ENCODE assay signal across 21 cellular contexts in the genomic region with DNA sequence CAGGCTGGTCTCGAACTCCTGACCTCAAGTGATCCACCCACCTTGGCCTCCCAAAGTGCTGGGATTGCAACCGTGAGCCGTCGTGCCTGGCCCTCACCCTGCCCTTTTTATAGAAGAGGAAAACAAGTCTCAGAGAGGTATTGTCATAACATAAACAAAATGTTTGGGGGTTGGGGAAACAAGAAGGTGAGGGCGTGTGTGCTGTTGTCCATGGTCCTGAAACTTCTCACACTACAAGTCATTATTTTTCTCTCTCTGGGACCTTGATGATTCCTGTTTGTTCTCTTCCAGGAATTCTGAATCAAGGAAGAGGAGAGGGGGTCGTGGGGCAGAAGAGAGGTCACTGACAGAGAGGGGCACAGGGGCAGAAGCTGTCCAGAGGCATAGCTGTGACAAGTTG.
DNase-seq lines count a peak whose midpoint lies in the region; ATAC-seq, FAIRE-seq and TF ChIP-seq lines count a peak whose summit lies in the region.
"Had no signal": no experiment of that assay in that cellular context is flagged by ENCODE, and none has a peak within 500 bp of the region (broad histone marks: within the 10 kb centered on the region; RNA-seq: fewer than 3 reads in every experiment).

No MANE protein-coding gene starts in this region.

- TF ChIP-seq EP300 in suprapubic skin (IDR thresholded peaks at IDR 0.05), result no peak

- H3K4ac ChIP-seq in mesenchymal stem cell (ENCODE audit: low read depth in 1 of 2, low read length in 2 of 2), result no peak overlapping the region

- no peak overlapping the region for H2BK12ac ChIP-seq in mesenchymal stem cell (ENCODE audit: low read length in 2 of 2)

- H3K23ac ChIP-seq in mesenchymal stem cell (ENCODE audit: low read length in 2 of 2), result no peak overlapping the region

- H3K9me3 ChIP-seq in mesenchymal stem cell (ENCODE audit: control insufficient read depth, low read length) (no peaks in the 10 kb centered on the region), suprapubic skin (no peaks in the 10 kb centered on the region)
- H3K9me3 ChIP-seq: right atrium auricular region, upper lobe of left lung had no signal

- no peak for TF ChIP-seq POLR2A in suprapubic skin (IDR thresholded peaks at IDR 0.05)

- no peak overlapping the region for H3K18ac ChIP-seq in mesenchymal stem cell (ENCODE audit: low read depth in 1 of 2, low read length in 2 of 2)

- no peak overlapping the region for H3K4me3 ChIP-seq in H7 (ENCODE audit: insufficient read depth, low read depth, low read length)
- H3K4me3 ChIP-seq in bronchial epithelial cell (ENCODE audit: low read depth, low read length), result no peak overlapping the region
- no peak overlapping the region for H3K4me3 ChIP-seq in mesenchymal stem cell (ENCODE audit: insufficient read depth in 1 of 2, low read depth in 1 of 2, low read length in 2 of 2)
- no peak overlapping the region for H3K4me3 ChIP-seq in suprapubic skin
- H3K4me3 ChIP-seq: coronary artery, right atrium auricular region, upper lobe of left lung had no signal

- H3K27me3 ChIP-seq in H7 (ENCODE audit: control insufficient read depth, insufficient read depth, low read length) (no peaks in the 10 kb centered on the region), bronchial epithelial cell (ENCODE audit: control insufficient read depth, insufficient read depth, low read length) (peaks cover 2% of the 10 kb centered on the region), mesenchymal stem cell (ENCODE audit: control insufficient read depth in 1 of 2, insufficient read depth in 1 of 2, low read length in 2 of 2) (peaks cover 42 to 69% of the 10 kb centered on the region in 2 experiments), suprapubic skin (peaks cover 20% of the 10 kb centered on the region)
- H3K27me3 ChIP-seq: right atrium auricular region, upper lobe of left lung had no signal

- H3K36me3 ChIP-seq in H7 (replicated peaks; ENCODE audit: control insufficient read depth, insufficient read depth, low read length) (no peaks in the 10 kb centered on the region), bronchial epithelial cell (ENCODE audit: control insufficient read depth, insufficient read depth, low read length) (no peaks in the 10 kb centered on the region), mesenchymal stem cell (ENCODE audit: control insufficient read depth in 1 of 2, insufficient read depth in 2 of 2, low read depth in 1 of 2, low read length in 2 of 2) (no peaks in the 10 kb centered on the region), suprapubic skin (no peaks in the 10 kb centered on the region)
- H3K36me3 ChIP-seq: right atrium auricular region, upper lobe of left lung had no signal

- H2AK5ac ChIP-seq in mesenchymal stem cell (ENCODE audit: low read length, severe bottlenecking), result no peak overlapping the region

- H2BK5ac ChIP-seq in mesenchymal stem cell (ENCODE audit: low read depth, low read length, poor library complexity, severe bottlenecking), result no peak overlapping the region

- no peak overlapping the region for H4K8ac ChIP-seq in mesenchymal stem cell (ENCODE audit: low read length)

- no peak for FAIRE-seq in bronchial epithelial cell (lab: Jason Lieb, UNC)
- FAIRE-seq: G401.6 had no signal

- peaks cover 5% of the 10 kb centered on the region for H3K4me1 ChIP-seq in mesenchymal stem cell (ENCODE audit: control insufficient read depth, insufficient read depth, low read depth, low read length)
- H3K4me1 ChIP-seq in suprapubic skin, result no peaks in the 10 kb centered on the region
- H3K4me1 ChIP-seq: right atrium auricular region, upper lobe of left lung had no signal

- H3K14ac ChIP-seq in mesenchymal stem cell (ENCODE audit: low read length in 2 of 2), result no peak overlapping the region

- DNase-seq in H7 (peak; percentile 68), M059J (ENCODE audit: low read depth) (peak; percentile 21), bronchial epithelial cell (ENCODE audit: low read depth) (peak; percentile 20), mesenchymal stem cell (peak; percentile 3), suprapubic skin (ENCODE audit: low spot score in 2 of 2) (no peak), NCI-H128 (lab: John Stamatoyannopoulos, UW; ENCODE audit: unreplicated experiment) (no peak)
- DNase-seq: activated naive CD8-positive, alpha-beta T cell treated with anti-CD3 and anti-CD28 coated beads for 36 hours; left ventricle myocardium superior; natural killer cell; NCI-H446 treated with DMSO at 0.1 percent for 48 hours; stimulated activated CD4-positive, alpha-beta T cell treated with anti-CD3 and anti-CD28 coated beads, Interleukin-2, amount 100 ng/mL, for 48 hours; SW 1271; upper lobe of left lung had no signal

- H3K27ac ChIP-seq in mesenchymal stem cell (ENCODE audit: low read length, poor library complexity, severe bottlenecking), result no peak overlapping the region
- no peak overlapping the region for H3K27ac ChIP-seq in suprapubic skin
- H3K27ac ChIP-seq: C4-2B, coronary artery, right atrium auricular region, upper lobe of left lung had no signal

- H4K91ac ChIP-seq in mesenchymal stem cell (ENCODE audit: low read length), result no peak overlapping the region

- ATAC-seq in GM18858 (IDR thresholded peaks at IDR 0.05; ENCODE audit: unreplicated experiment), result no peak
- no peak for ATAC-seq in HG02571 (IDR thresholded peaks at IDR 0.05; ENCODE audit: unreplicated experiment)
- ATAC-seq: activated CD4-positive, CD25-positive, alpha-beta regulatory T cell treated with anti-CD3 and anti-CD28 coated beads, Interleukin-2, amount 50 U/mL, for 24 hours; esophagus mucosa; left ventricle myocardium superior; natural killer cell had no signal

- no peak overlapping the region for H2BK15ac ChIP-seq in mesenchymal stem cell (ENCODE audit: low read depth, poor library complexity, severe bottlenecking)

- no peak overlapping the region for H2BK120ac ChIP-seq in mesenchymal stem cell (ENCODE audit: low read depth, low read length)

- H2AFZ ChIP-seq in mesenchymal stem cell (ENCODE audit: low read depth, low read length), result no peak overlapping the region

- no peak for TF ChIP-seq CTCF in bronchial epithelial cell (IDR thresholded peaks at IDR 0.05; ENCODE audit: insufficient read depth, low read length, severe bottlenecking)
- no peak for TF ChIP-seq CTCF in suprapubic skin (IDR thresholded peaks at IDR 0.05)

- H3K4me2 ChIP-seq in mesenchymal stem cell (ENCODE audit: low read length, poor library complexity, severe bottlenecking), result no peak overlapping the region

- H3K79me1 ChIP-seq in mesenchymal stem cell (replicated peaks; ENCODE audit: low read length, poor library complexity, severe bottlenecking), result no peaks in the 10 kb centered on the region

- WGBS in mesenchymal stem cell, result 0% methylated on average over 1 of the region's 6 CpGs
- WGBS in suprapubic skin, result 24% methylated on average over 6 of the region's 6 CpGs

- H3K9ac ChIP-seq in mesenchymal stem cell (ENCODE audit: low read length), result no peak overlapping the region

Comparison
In these comparisons a context has a peak if more than half of its experiments do, and no peak if none do; other contexts are left out.
1. DNase-seq: peak in H7 (single experiment), M059J (single experiment), bronchial epithelial cell (single experiment) and mesenchymal stem cell (single experiment); none in suprapubic skin (0 of 2) and NCI-H128 (single experiment).